ENCODE assay signal across 9 cellular contexts in the genomic region with DNA sequence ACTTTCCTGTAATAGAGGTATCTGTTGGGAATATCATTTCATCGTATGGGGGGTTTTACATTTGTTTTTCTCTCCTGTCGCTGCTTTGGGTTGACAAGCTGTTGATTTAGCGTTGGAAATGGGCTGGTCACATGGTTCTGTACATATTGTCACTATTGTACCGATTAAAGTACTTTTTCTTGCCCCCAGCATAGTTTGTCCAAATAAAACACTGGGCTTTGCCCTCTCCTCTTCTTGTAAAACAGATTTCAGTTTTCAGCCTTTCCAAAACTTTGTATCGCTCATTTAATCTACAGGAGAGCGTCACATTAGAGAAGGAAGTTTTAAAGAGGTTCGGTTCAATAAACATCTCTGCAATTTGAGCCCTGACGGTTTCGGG. TPM values are rescaled to one million over a fixed set of nuclear protein-coding genes. Genes with fewer than 3 reads are reported as not detected.
DNase-seq lines count a peak whose midpoint lies in the region; ATAC-seq, FAIRE-seq and TF ChIP-seq lines count a peak whose summit lies in the region.
"Had no signal": no experiment of that assay in that cellular context is flagged by ENCODE, and none has a peak within 500 bp of the region (broad histone marks: within the 10 kb centered on the region; RNA-seq: fewer than 3 reads in every experiment).

No MANE protein-coding gene starts in this region.

- H3K27me3 Mint-ChIP-seq in activated naive CD4-positive, alpha-beta T cell treated with anti-CD3 and anti-CD28 coated beads for 36 hours (ENCODE audit: low read depth) = peaks cover 48% of the 10 kb centered on the region
- peaks cover 20% of the 10 kb centered on the region for H3K27me3 Mint-ChIP-seq in astrocyte (ENCODE audit: low read depth, unreplicated experiment)

- TF ChIP-seq EP300 in tibial nerve (IDR thresholded peaks at IDR 0.05) = no peak

- H3K4me1 ChIP-seq in astrocyte (ENCODE audit: insufficient read depth, low read length) = peaks cover 22% of the 10 kb centered on the region
- H3K4me1 ChIP-seq in lung (ENCODE audit: control insufficient read depth in 2 of 2, insufficient read depth in 2 of 2, low read length in 2 of 2) = peaks cover 2 to 25% of the 10 kb centered on the region in 2 donors
- peaks cover 0 to 43% (median 20%) of the 10 kb centered on the region in 4 donors for H3K4me1 ChIP-seq in tibial nerve
- H3K4me1 ChIP-seq in foreskin keratinocyte = peaks cover 9% of the 10 kb centered on the region

- peaks cover 14% of the 10 kb centered on the region for H3K36me3 Mint-ChIP-seq in activated naive CD4-positive, alpha-beta T cell treated with anti-CD3 and anti-CD28 coated beads for 36 hours (ENCODE audit: low read depth)
- peaks cover 13% of the 10 kb centered on the region for H3K36me3 Mint-ChIP-seq in astrocyte (ENCODE audit: low read depth, unreplicated experiment)

- no peak overlapping the region for H3K27ac ChIP-seq in astrocyte (ENCODE audit: low read depth, low read length)
- peak overlapping the region in 1 of 2 donors; percentile 53 for H3K27ac ChIP-seq in lung (ENCODE audit: low read depth in 1 of 2, low read length in 1 of 2)
- peak overlapping the region; percentile 59 to 83 (median 62) for H3K27ac ChIP-seq in tibial nerve
- no peak overlapping the region for H3K27ac ChIP-seq in foreskin keratinocyte

- peak overlapping the region; percentile 97 for H3K4me2 ChIP-seq in astrocyte (ENCODE audit: low read length)

- no peaks in the 10 kb centered on the region for H3K9me3 ChIP-seq in astrocyte (ENCODE audit: insufficient read depth, low read depth, low read length)
- peaks cover 0 to 1% of the 10 kb centered on the region in 2 donors for H3K9me3 ChIP-seq in lung (ENCODE audit: control insufficient read depth in 2 of 2, insufficient read depth in 1 of 2, low read length in 1 of 2)
- H3K9me3 ChIP-seq in tibial nerve = no peaks in the 10 kb centered on the region

- H3K79me2 ChIP-seq in astrocyte (ENCODE audit: insufficient read depth, low read length) = peaks cover 36% of the 10 kb centered on the region

- CTCF ChIA-PET in activated naive CD4-positive, alpha-beta T cell treated with anti-CD3 and anti-CD28 coated beads for 36 hours (lab: Charles Lee) = interaction anchor here (1.0 kb wide), 1 partner anchor 331 kb away, joined by 3 read pairs; no protein-coding TSS in a partner anchor

- no peaks in the 10 kb centered on the region for H3K9me3 Mint-ChIP-seq in activated naive CD4-positive, alpha-beta T cell treated with anti-CD3 and anti-CD28 coated beads for 36 hours
- no peaks in the 10 kb centered on the region for H3K9me3 Mint-ChIP-seq in astrocyte (ENCODE audit: unreplicated experiment)

- no peak for TF ChIP-seq POLR2A in tibial nerve (IDR thresholded peaks at IDR 0.05)

- H4K20me1 ChIP-seq in astrocyte (ENCODE audit: insufficient read depth, low read length) = peaks cover 43% of the 10 kb centered on the region

- peak overlapping the region; percentile 69 for H3K9ac ChIP-seq in astrocyte (ENCODE audit: low read length)

- peaks cover 10% of the 10 kb centered on the region for H3K36me3 ChIP-seq in astrocyte (ENCODE audit: insufficient read depth, low read length)
- peaks cover 2 to 4% of the 10 kb centered on the region in 2 donors for H3K36me3 ChIP-seq in lung (ENCODE audit: control insufficient read depth in 2 of 2, insufficient read depth in 2 of 2, low read length in 2 of 2)
- peaks cover 0 to 27% (median 5%) of the 10 kb centered on the region in 3 donors for H3K36me3 ChIP-seq in tibial nerve

- H3K4me3 Mint-ChIP-seq in activated naive CD4-positive, alpha-beta T cell treated with anti-CD3 and anti-CD28 coated beads for 36 hours = peak overlapping the region; percentile 85
- H3K4me3 Mint-ChIP-seq in astrocyte (ENCODE audit: unreplicated experiment) = peak overlapping the region; percentile 84

- H3K4me3 ChIP-seq in astrocyte (ENCODE audit: insufficient read depth, low read depth, low read length) (peak overlapping the region; percentile 68), lung (peak overlapping the region; percentile 56), tibial nerve (peak overlapping the region; percentile 54 to 68 (median 58))

- H3K4me1 Mint-ChIP-seq in activated naive CD4-positive, alpha-beta T cell treated with anti-CD3 and anti-CD28 coated beads for 36 hours (ENCODE audit: low read depth) = peaks cover 24% of the 10 kb centered on the region
- peaks cover 14% of the 10 kb centered on the region for H3K4me1 Mint-ChIP-seq in astrocyte (ENCODE audit: low read depth, unreplicated experiment)

- H2AFZ ChIP-seq in astrocyte (ENCODE audit: low read depth, low read length) = peak overlapping the region; percentile 36

- ATAC-seq in lung (ENCODE audit: insufficient read depth, low FRiP score) = no peak
- no peak for ATAC-seq in foreskin keratinocyte

- H3K27ac Mint-ChIP-seq in activated naive CD4-positive, alpha-beta T cell treated with anti-CD3 and anti-CD28 coated beads for 36 hours = peak overlapping the region; percentile 4
- no peak overlapping the region for H3K27ac Mint-ChIP-seq in astrocyte (ENCODE audit: unreplicated experiment)

- TF ChIP-seq CTCF in astrocyte (IDR thresholded peaks at IDR 0.05; ENCODE audit: insufficient read depth, low read depth, low read length) (no peak), lung (IDR thresholded peaks at IDR 0.05; ENCODE audit: control extremely low read depth, extremely low read depth) (no peak), tibial nerve (IDR thresholded peaks at IDR 0.05) (no peak), foreskin keratinocyte (conservative IDR thresholded peaks at IDR 0.05) (no peak)

- intact Hi-C loops in activated naive CD4-positive, alpha-beta T cell treated with anti-CD3 and anti-CD28 coated beads for 36 hours (cut with micrococcal nuclease) = loop anchor here (5.0 kb wide), 2 partner anchors 327 to 387 kb away; partner anchors contain the start of gene PIP4K2A

- DNase-seq in activated naive CD4-positive, alpha-beta T cell treated with anti-CD3 and anti-CD28 coated beads for 36 hours = no peak
- no peak for DNase-seq in activated naive CD4-positive, alpha-beta T cell (lab: John Stamatoyannopoulos, UW)
- no peak for DNase-seq in astrocyte (ENCODE audit: low read depth)
- DNase-seq in lung (ENCODE audit: low spot score) = no peak
- DNase-seq in tibial nerve (ENCODE audit: low spot score in 2 of 2) = no peak
- no peak for DNase-seq in HUDEP-2 (lab: John Stamatoyannopoulos, UW; ENCODE audit: unreplicated experiment in 76 of 76)
- no peak for DNase-seq in GM19239 (ENCODE audit: insufficient read length, low spot score)
- no peak for DNase-seq in foreskin keratinocyte
- DNase-seq: NCI-H2171 had no signal

- 2% methylated on average over 9 of the region's 9 CpGs for WGBS in lung, 2 donors
- WGBS in tibial nerve, 2 donors = 6 to 7% methylated on average over 9 of the region's 9 CpGs

- FAIRE-seq in astrocyte (lab: Jason Lieb, UNC) (no peak), GM19239 (lab: Jason Lieb, UNC) (no peak)

- H3K27me3 ChIP-seq in astrocyte (ENCODE audit: insufficient read depth, low read length) (peaks cover 32% of the 10 kb centered on the region), lung (ENCODE audit: control insufficient read depth, insufficient read depth) (no peaks in the 10 kb centered on the region), tibial nerve (no peaks in the 10 kb centered on the region), foreskin keratinocyte (peaks cover 35% of the 10 kb centered on the region)

RNA-seq across cellular contexts. Expression of gene BMI1, which starts 4.0 kb away (rescaled TPM):
- total RNA-seq in activated naive CD4-positive, alpha-beta T cell treated with anti-CD3 and anti-CD28 coated beads for 36 hours = 10 to 100 TPM; 28.2 to 32.1 TPM
- total RNA-seq in astrocyte (29.7 and 30.8 TPM in 2 replicates), lung (10 to 100 TPM; 40.8 to 81.1 TPM), tibial nerve (100 to 1,000 TPM in 1 of 4 donors, 10 to 100 TPM in 3; 60.8 to 109 (median 67.8) TPM), foreskin keratinocyte (31.5 and 31.8 TPM in 2 replicates)
- polyA plus RNA-seq in lung (10 to 100 TPM; 21.9 to 22.5 TPM), foreskin keratinocyte (8.5 and 11.2 TPM in 2 replicates)

RNA-seq across cellular contexts. Expression of gene COMMD3, which starts 8.7 kb away (rescaled TPM):
- total RNA-seq in activated naive CD4-positive, alpha-beta T cell treated with anti-CD3 and anti-CD28 coated beads for 36 hours = 10 to 100 TPM; 64.5 to 69.4 TPM
- total RNA-seq in astrocyte (28.0 and 28.8 TPM in 2 replicates), lung (10 to 100 TPM; 51.2 to 70.3 TPM), tibial nerve (10 to 100 TPM; 17.2 to 28.2 (median 23.8) TPM), foreskin keratinocyte (42.0 and 47.5 TPM in 2 replicates)
- polyA plus RNA-seq in lung (10 to 100 TPM; 40.6 to 61.2 TPM), foreskin keratinocyte (53.7 and 54.6 TPM in 2 replicates)

RNA-seq across cellular contexts. Expression of gene SPAG6, which starts 20.4 kb away (rescaled TPM):
- total RNA-seq in activated naive CD4-positive, alpha-beta T cell treated with anti-CD3 and anti-CD28 coated beads for 36 hours = not detected
- total RNA-seq in astrocyte (not detected in 2 replicates), lung (10 to 100 TPM; 34.2 to 40.1 TPM), tibial nerve (not detected), foreskin keratinocyte (not detected in 2 replicates)
- polyA plus RNA-seq in lung (10 to 100 TPM; 12.2 to 13.1 TPM), foreskin keratinocyte (not detected in 2 replicates)

Comparison
In these comparisons a context has a peak if more than half of its experiments do, and no peak if none do; other contexts are left out.
1. H3K27ac ChIP-seq: peak in tibial nerve (4 of 4); none in astrocyte (single experiment) and foreskin keratinocyte (single experiment).
2. RNA of gene SPAG6, which starts 20.4 kb away (total RNA-seq): 34.2 to 40.1 TPM in lung; not detected in activated naive CD4-positive, alpha-beta T cell treated with anti-CD3 and anti-CD28 coated beads for 36 hours, not detected in astrocyte, not detected in tibial nerve and not detected in foreskin keratinocyte; every median in the first group is over 10 times any median in the second.
3. Peak in every context shown above with its lines, with median percentiles within 50 percentile points of each other: H3K4me3 ChIP-seq.